1 cellular context compared by ENCODE assay signal in the genomic region with DNA sequence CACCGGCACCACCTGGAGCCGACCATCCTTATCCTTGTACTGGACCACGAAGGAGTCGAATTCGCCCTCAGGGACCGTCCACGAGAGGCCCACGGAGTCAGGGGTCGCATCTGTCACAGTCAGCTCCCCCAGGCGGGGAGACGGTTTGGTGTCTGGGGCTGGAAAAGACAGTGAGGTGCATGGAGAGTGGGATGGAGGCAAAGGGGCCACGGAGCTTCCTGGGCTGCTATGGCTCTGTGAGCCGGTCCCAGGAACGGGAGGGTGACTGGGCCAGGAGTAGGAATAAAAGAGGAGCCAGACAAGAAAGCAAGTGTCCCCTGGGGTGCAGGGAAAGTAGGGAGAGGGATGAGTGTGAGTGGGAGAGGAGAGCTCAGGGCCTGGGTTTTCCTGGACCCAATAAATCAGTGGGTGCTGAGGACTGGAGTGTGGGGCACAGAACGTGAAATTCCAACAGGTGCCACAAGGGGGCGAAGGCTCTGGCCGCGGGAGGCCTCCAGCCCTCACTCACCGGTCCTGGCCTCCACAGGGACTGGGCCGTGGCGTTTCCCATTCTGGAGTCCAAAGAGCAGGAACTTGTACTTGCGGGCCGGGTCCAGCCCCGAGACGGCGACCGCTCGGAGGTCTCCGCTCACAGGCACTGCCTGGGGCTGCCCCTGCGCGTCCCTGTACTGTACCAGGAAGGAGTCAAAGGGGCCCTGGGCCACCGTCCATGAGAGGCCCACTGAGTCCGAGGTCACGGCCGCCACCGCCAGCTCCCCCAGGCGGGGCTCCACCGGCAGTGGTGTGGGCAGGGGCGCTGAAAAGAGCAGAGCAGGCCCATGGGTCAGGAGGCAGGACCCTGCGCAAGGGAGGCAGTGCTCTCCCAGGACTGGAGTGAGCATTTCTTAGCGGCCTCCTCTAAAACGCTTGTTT.
TF ChIP-seq lines count a peak whose summit lies in the region.

No MANE protein-coding gene starts in this region.

TF ChIP-seq in HepG2, 621 proteins besides CTCF, POLR2A, EP300 and RAD21 (continued from another document and continues in another):
- TF ChIP-seq, protein P1, sequence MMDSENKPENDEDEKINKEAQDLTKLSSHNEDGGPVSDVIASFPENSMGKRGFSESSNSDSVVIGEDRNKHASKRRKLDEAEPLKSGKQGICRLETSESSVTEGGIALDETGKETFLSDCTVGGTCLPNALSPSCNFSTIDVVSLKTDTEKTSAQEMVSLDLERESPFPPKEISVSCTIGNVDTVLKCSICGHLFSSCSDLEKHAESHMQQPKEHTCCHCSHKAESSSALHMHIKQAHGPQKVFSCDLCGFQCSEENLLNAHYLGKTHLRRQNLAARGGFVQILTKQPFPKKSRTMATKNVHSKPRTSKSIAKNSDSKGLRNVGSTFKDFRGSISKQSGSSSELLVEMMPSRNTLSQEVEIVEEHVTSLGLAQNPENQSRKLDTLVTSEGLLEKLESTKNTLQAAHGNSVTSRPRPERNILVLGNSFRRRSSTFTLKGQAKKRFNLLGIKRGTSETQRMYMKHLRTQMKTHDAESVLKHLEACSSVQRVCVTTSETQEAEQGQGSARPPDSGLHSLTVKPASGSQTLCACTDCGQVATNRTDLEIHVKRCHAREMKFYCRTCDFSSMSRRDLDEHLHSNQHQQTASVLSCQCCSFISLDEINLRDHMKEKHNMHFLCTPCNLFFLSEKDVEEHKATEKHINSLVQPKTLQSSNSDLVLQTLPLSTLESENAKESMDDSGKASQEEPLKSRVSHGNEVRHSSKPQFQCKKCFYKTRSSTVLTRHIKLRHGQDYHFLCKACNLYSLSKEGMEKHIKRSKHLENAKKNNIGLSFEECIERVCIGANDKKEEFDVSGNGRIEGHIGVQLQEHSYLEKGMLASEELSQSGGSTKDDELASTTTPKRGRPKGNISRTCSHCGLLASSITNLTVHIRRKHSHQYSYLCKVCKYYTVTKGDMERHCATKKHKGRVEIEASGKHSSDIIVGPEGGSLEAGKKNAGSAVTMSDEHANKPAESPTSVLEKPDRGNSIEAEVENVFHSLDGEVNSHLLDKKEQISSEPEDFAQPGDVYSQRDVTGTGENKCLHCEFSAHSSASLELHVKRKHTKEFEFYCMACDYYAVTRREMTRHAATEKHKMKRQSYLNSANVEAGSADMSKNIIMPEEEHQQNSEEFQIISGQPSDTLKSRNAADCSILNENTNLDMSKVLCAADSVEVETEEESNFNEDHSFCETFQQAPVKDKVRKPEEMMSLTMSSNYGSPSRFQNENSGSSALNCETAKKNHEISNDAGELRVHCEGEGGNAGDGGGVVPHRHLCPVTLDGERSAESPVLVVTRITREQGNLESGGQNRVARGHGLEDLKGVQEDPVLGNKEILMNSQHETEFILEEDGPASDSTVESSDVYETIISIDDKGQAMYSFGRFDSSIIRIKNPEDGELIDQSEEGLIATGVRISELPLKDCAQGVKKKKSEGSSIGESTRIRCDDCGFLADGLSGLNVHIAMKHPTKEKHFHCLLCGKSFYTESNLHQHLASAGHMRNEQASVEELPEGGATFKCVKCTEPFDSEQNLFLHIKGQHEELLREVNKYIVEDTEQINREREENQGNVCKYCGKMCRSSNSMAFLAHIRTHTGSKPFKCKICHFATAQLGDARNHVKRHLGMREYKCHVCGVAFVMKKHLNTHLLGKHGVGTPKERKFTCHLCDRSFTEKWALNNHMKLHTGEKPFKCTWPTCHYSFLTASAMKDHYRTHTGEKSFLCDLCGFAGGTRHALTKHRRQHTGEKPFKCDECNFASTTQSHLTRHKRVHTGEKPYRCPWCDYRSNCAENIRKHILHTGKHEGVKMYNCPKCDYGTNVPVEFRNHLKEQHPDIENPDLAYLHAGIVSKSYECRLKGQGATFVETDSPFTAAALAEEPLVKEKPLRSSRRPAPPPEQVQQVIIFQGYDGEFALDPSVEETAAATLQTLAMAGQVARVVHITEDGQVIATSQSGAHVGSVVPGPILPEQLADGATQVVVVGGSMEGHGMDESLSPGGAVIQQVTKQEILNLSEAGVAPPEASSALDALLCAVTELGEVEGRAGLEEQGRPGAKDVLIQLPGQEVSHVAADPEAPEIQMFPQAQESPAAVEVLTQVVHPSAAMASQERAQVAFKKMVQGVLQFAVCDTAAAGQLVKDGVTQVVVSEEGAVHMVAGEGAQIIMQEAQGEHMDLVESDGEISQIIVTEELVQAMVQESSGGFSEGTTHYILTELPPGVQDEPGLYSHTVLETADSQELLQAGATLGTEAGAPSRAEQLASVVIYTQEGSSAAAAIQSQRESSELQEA (CRISPR knock-in tag; IDR thresholded peaks at IDR 0.05; ENCODE audit: not compliant biosample characterization): peak; percentile 53
- TF ChIP-seq ZNF335 (CRISPR knock-in tag; IDR thresholded peaks at IDR 0.05) (peak; percentile 98), MAFG (CRISPR knock-in tag; IDR thresholded peaks at IDR 0.05) (no peak), SMARCC2 (IDR thresholded peaks at IDR 0.05) (no peak), POGZ (CRISPR knock-in tag; IDR thresholded peaks at IDR 0.05) (peak; percentile 89), SUZ12 (IDR thresholded peaks at IDR 0.05; ENCODE audit: low read depth, low read length) (no peak), ZNF629 (CRISPR knock-in tag; conservative IDR thresholded peaks at IDR 0.05) (peak; percentile 71), ZNF33A (CRISPR knock-in tag; IDR thresholded peaks at IDR 0.05; ENCODE audit: borderline replicate concordance) (no peak), WIZ (CRISPR knock-in tag; IDR thresholded peaks at IDR 0.05) (peak; percentile 32), KLF15 (CRISPR knock-in tag; IDR thresholded peaks at IDR 0.05; ENCODE audit: borderline replicate concordance) (no peak; the same call in 1 of the 2 replicates), ZNF430 (CRISPR knock-in tag; IDR thresholded peaks at IDR 0.05) (peak; percentile 53; the same call in 1 of the 2 replicates), ZNF382 (CRISPR knock-in tag; IDR thresholded peaks at IDR 0.05; ENCODE audit: borderline replicate concordance) (no peak), PITX1 (CRISPR knock-in tag; IDR thresholded peaks at IDR 0.05) (peak; percentile 70), BRD4 (CRISPR knock-in tag; IDR thresholded peaks at IDR 0.05) (peak; percentile 87; the same call in 1 of the 2 replicates), HNRNPUL1 (IDR thresholded peaks at IDR 0.05; ENCODE audit: low read depth, low read length) (no peak), MYNN (CRISPR knock-in tag; IDR thresholded peaks at IDR 0.05; ENCODE audit: low read depth) (no peak), ZNF776 (CRISPR knock-in tag; IDR thresholded peaks at IDR 0.05) (no peak; the same call in 1 of the 2 replicates), ZNF775 (CRISPR knock-in tag; IDR thresholded peaks at IDR 0.05; ENCODE audit: borderline replicate concordance) (no peak), CAMTA2 (CRISPR knock-in tag; IDR thresholded peaks at IDR 0.05; ENCODE audit: borderline replicate concordance) (no peak)
- TF ChIP-seq, protein P2, sequence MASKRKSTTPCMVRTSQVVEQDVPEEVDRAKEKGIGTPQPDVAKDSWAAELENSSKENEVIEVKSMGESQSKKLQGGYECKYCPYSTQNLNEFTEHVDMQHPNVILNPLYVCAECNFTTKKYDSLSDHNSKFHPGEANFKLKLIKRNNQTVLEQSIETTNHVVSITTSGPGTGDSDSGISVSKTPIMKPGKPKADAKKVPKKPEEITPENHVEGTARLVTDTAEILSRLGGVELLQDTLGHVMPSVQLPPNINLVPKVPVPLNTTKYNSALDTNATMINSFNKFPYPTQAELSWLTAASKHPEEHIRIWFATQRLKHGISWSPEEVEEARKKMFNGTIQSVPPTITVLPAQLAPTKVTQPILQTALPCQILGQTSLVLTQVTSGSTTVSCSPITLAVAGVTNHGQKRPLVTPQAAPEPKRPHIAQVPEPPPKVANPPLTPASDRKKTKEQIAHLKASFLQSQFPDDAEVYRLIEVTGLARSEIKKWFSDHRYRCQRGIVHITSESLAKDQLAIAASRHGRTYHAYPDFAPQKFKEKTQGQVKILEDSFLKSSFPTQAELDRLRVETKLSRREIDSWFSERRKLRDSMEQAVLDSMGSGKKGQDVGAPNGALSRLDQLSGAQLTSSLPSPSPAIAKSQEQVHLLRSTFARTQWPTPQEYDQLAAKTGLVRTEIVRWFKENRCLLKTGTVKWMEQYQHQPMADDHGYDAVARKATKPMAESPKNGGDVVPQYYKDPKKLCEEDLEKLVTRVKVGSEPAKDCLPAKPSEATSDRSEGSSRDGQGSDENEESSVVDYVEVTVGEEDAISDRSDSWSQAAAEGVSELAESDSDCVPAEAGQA (IDR thresholded peaks at IDR 0.05; ENCODE audit: low read depth): peak; percentile 35; the same call in 1 of the 2 replicates
- TF ChIP-seq, protein P2 (CRISPR knock-in tag; IDR thresholded peaks at IDR 0.05; ENCODE audit: borderline replicate concordance): no peak
- TF ChIP-seq, protein P3, sequence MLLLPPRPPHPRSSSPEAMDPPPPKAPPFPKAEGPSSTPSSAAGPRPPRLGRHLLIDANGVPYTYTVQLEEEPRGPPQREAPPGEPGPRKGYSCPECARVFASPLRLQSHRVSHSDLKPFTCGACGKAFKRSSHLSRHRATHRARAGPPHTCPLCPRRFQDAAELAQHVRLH (CRISPR knock-in tag; IDR thresholded peaks at IDR 0.05; ENCODE audit: borderline replicate concordance, low read depth): peak; percentile 43; the same call in 1 of the 2 replicates
- TF ChIP-seq, protein P4, sequence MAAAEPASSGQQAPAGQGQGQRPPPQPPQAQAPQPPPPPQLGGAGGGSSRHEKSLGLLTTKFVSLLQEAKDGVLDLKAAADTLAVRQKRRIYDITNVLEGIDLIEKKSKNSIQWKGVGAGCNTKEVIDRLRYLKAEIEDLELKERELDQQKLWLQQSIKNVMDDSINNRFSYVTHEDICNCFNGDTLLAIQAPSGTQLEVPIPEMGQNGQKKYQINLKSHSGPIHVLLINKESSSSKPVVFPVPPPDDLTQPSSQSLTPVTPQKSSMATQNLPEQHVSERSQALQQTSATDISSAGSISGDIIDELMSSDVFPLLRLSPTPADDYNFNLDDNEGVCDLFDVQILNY (CRISPR knock-in tag; conservative IDR thresholded peaks at IDR 0.05): peak; percentile 55
- TF ChIP-seq, protein P5, sequence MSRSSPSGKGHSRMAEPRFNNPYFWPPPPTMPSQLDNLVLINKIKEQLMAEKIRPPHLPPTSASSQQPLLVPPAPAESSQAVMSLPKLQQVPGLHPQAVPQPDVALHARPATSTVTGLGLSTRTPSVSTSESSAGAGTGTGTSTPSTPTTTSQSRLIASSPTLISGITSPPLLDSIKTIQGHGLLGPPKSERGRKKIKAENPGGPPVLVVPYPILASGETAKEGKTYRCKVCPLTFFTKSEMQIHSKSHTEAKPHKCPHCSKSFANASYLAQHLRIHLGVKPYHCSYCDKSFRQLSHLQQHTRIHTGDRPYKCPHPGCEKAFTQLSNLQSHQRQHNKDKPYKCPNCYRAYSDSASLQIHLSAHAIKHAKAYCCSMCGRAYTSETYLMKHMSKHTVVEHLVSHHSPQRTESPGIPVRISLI (CRISPR knock-in tag; IDR thresholded peaks at IDR 0.05; ENCODE audit: borderline replicate concordance): no peak
- TF ChIP-seq, protein P6, sequence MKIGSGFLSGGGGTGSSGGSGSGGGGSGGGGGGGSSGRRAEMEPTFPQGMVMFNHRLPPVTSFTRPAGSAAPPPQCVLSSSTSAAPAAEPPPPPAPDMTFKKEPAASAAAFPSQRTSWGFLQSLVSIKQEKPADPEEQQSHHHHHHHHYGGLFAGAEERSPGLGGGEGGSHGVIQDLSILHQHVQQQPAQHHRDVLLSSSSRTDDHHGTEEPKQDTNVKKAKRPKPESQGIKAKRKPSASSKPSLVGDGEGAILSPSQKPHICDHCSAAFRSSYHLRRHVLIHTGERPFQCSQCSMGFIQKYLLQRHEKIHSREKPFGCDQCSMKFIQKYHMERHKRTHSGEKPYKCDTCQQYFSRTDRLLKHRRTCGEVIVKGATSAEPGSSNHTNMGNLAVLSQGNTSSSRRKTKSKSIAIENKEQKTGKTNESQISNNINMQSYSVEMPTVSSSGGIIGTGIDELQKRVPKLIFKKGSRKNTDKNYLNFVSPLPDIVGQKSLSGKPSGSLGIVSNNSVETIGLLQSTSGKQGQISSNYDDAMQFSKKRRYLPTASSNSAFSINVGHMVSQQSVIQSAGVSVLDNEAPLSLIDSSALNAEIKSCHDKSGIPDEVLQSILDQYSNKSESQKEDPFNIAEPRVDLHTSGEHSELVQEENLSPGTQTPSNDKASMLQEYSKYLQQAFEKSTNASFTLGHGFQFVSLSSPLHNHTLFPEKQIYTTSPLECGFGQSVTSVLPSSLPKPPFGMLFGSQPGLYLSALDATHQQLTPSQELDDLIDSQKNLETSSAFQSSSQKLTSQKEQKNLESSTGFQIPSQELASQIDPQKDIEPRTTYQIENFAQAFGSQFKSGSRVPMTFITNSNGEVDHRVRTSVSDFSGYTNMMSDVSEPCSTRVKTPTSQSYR (CRISPR knock-in tag; IDR thresholded peaks at IDR 0.05; ENCODE audit: borderline replicate concordance): 0 out of 2 replicates have a peak, but pooled peaks have one; percentile 24
- TF ChIP-seq, protein P7, sequence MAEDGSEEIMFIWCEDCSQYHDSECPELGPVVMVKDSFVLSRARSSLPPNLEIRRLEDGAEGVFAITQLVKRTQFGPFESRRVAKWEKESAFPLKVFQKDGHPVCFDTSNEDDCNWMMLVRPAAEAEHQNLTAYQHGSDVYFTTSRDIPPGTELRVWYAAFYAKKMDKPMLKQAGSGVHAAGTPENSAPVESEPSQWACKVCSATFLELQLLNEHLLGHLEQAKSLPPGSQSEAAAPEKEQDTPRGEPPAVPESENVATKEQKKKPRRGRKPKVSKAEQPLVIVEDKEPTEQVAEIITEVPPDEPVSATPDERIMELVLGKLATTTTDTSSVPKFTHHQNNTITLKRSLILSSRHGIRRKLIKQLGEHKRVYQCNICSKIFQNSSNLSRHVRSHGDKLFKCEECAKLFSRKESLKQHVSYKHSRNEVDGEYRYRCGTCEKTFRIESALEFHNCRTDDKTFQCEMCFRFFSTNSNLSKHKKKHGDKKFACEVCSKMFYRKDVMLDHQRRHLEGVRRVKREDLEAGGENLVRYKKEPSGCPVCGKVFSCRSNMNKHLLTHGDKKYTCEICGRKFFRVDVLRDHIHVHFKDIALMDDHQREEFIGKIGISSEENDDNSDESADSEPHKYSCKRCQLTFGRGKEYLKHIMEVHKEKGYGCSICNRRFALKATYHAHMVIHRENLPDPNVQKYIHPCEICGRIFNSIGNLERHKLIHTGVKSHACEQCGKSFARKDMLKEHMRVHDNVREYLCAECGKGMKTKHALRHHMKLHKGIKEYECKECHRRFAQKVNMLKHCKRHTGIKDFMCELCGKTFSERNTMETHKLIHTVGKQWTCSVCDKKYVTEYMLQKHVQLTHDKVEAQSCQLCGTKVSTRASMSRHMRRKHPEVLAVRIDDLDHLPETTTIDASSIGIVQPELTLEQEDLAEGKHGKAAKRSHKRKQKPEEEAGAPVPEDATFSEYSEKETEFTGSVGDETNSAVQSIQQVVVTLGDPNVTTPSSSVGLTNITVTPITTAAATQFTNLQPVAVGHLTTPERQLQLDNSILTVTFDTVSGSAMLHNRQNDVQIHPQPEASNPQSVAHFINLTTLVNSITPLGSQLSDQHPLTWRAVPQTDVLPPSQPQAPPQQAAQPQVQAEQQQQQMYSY (CRISPR knock-in tag; IDR thresholded peaks at IDR 0.05): peak; percentile 85
